In genomic region chr3:134211797-134212196, GRCh38 we compare ENCODE assay signal across 8 cellular contexts. TPM values are rescaled to one million over a fixed set of nuclear protein-coding genes. Genes with fewer than 3 reads are reported as not detected.
DNase-seq lines count a peak whose midpoint lies in the region; ATAC-seq, FAIRE-seq and TF ChIP-seq lines count a peak whose summit lies in the region.

No MANE protein-coding gene starts in this region.

- TF ChIP-seq EP300 in HepG2 (IDR thresholded peaks at IDR 0.05; ENCODE audit: low read depth in 2 of 2, low read length in 2 of 2) (no peak), HepG2 (CRISPR knock-in tag; IDR thresholded peaks at IDR 0.05; ENCODE audit: borderline replicate concordance) (no peak)

- intact Hi-C loops in HepG2 (cut with micrococcal nuclease; ENCODE audit: unreplicated experiment): loop anchor here (2.0 to 5.0 kb wide), 3 partner anchors 87 to 261 kb away; no protein-coding TSS in a partner anchor

- no TSS peak for BruUV-seq in HepG2 (replicated peaks; lab: Mats Ljungman, UMichigan)

- no peaks in the 10 kb centered on the region for H3K9me3 ChIP-seq in HepG2 (ENCODE audit: low read length)

- H3K27ac ChIP-seq in HepG2 (ENCODE audit: extremely low read length, insufficient read depth, low read length): no peak overlapping the region

- no peak for TF ChIP-seq POLR2A in HepG2 (IDR thresholded peaks at IDR 0.05; ENCODE audit: insufficient read depth in 1 of 2, low read depth in 2 of 2, low read length in 2 of 2)

- ATAC-seq in GM18502 (IDR thresholded peaks at IDR 0.05; ENCODE audit: poor library complexity, unreplicated experiment) (peak; percentile 80), HG03095 (IDR thresholded peaks at IDR 0.05; ENCODE audit: unreplicated experiment) (peak; percentile 61), HepG2 (peak; percentile 79), HG03442 (IDR thresholded peaks at IDR 0.05; ENCODE audit: unreplicated experiment) (no peak)

- FAIRE-seq in HepG2 (lab: Jason Lieb, UNC): peak; percentile 70

- no peaks in the 10 kb centered on the region for H3K4me1 ChIP-seq in HepG2 (ENCODE audit: insufficient read depth, low read length)

- POLR2A ChIA-PET in HepG2 (lab: Yijun Ruan, JAX): no interaction called here

- no peaks in the 10 kb centered on the region for H3K27me3 ChIP-seq in HepG2 (ENCODE audit: control insufficient read depth in 1 of 2, insufficient read depth in 2 of 2, low read length in 2 of 2)

- H3K9ac ChIP-seq in HepG2 (ENCODE audit: insufficient read depth, low read depth, low read length): no peak overlapping the region

- H3K4me3 ChIP-seq in HepG2 (replicated peaks in 1 of 3; ENCODE audit: insufficient read depth in 1 of 3, low read depth in 2 of 3, low read length in 3 of 3): no peak overlapping the region

- in situ Hi-C loops in HepG2 (cut with HindIII; ENCODE audit: extremely low pct_ligation_motif_present, low pct_unique_long_range_greater_than_20kb): loop anchor here (5.0 to 10.0 kb wide), 2 partner anchors 91 to 263 kb away; no protein-coding TSS in a partner anchor

- peaks cover 2% of the 10 kb centered on the region for H3K79me2 ChIP-seq in HepG2 (ENCODE audit: insufficient read depth, low read length)

- H2AFZ ChIP-seq in HepG2 (ENCODE audit: low read length): no peak overlapping the region

- peaks cover 6 to 31% of the 10 kb centered on the region in 2 experiments for H3K36me3 ChIP-seq in HepG2 (replicated peaks in 1 of 2; ENCODE audit: control insufficient read depth in 1 of 2, insufficient read depth in 2 of 2, low read length in 2 of 2)

- peaks cover 11% of the 10 kb centered on the region for H4K20me1 ChIP-seq in HepG2 (ENCODE audit: insufficient read depth, low read length)

- DNase-seq in AG09319 (ENCODE audit: extremely low read depth, low read depth) (peak; percentile 15), NCI-H524 (lab: John Stamatoyannopoulos, UW) (peak; percentile 51 to 73), brain pericyte (ENCODE audit: low read depth, low spot score) (peak; percentile 22), HepG2 (ENCODE audit: low spot score) (peak; percentile 15)
- DNase-seq in stimulated activated CD4-positive, alpha-beta T cell treated with anti-CD3 and anti-CD28 coated beads, Interleukin-1b, Interleukin-23, amount 100 ng/mL, for 48 hours: no peak

- 75% methylated on average over 2 of the region's 2 CpGs for WGBS in HepG2 (ENCODE audit: low lambda C conversion rate)

- TF ChIP-seq CTCF in AG09319 (IDR thresholded peaks at IDR 0.05; ENCODE audit: low read depth, low read length) (peak; percentile 75), HepG2 (CRISPR knock-in tag; IDR thresholded peaks at IDR 0.05) (peak; percentile 60)

- H3K4me2 ChIP-seq in HepG2 (ENCODE audit: low read depth, low read length): no peak overlapping the region

- no peak for TF ChIP-seq RAD21 in HepG2 (CRISPR knock-in tag; IDR thresholded peaks at IDR 0.05)

- CTCF ChIA-PET in HepG2 (lab: Yijun Ruan, JAX; ENCODE audit: low intra/inter-chr PET ratio, low total read pairs): interaction anchor here (1.2 to 1.3 kb wide), 3 partner anchors 14 to 97 kb away, joined by 3 to 4 read pairs (median 3); no protein-coding TSS in a partner anchor

TF ChIP-seq in HepG2, 621 proteins besides CTCF, POLR2A, EP300 and RAD21:
- no peak for TF ChIP-seq ZNF687 (CRISPR knock-in tag; IDR thresholded peaks at IDR 0.05)
- TF ChIP-seq ZNF281 (CRISPR knock-in tag; IDR thresholded peaks at IDR 0.05; ENCODE audit: borderline replicate concordance): no peak
- TF ChIP-seq STAG1 (CRISPR knock-in tag; IDR thresholded peaks at IDR 0.05): peak; percentile 46; the same call in 1 of the 2 replicates
- no peak for TF ChIP-seq GATAD2A (CRISPR knock-in tag; IDR thresholded peaks at IDR 0.05)
- TF ChIP-seq SMC3 (IDR thresholded peaks at IDR 0.05; ENCODE audit: low read length): peak; percentile 15; the same call in 1 of the 2 replicates

RNA-seq across cellular contexts. Expression of gene RYK, which starts 38.9 kb away (rescaled TPM):
- total RNA-seq in HepG2 (2016; rRNA removed; fragmentation: Illumina TruSeq; extraction: Trizol): 58.7 and 66.2 TPM in 2 replicates
- total RNA-seq in HepG2 (2016; cell fraction: cytosol; rRNA removed; fragmentation: Illumina TruSeq; extraction: Trizol; ENCODE audit: low read depth): 78.1 and 78.2 TPM in 2 replicates
- 52.1 and 70.0 TPM in 2 replicates for total RNA-seq in HepG2 (2016; cell fraction: insoluble cytoplasmic fraction; rRNA removed; fragmentation: Illumina TruSeq; extraction: Trizol)
- 77.4 and 91.4 TPM in 2 replicates for total RNA-seq in HepG2 (2016; cell fraction: membrane; rRNA removed; fragmentation: Illumina TruSeq; extraction: Trizol)
- total RNA-seq in HepG2 (2016; cell fraction: nucleus; rRNA removed; fragmentation: Illumina TruSeq; extraction: Trizol): 66.9 and 80.4 TPM in 2 replicates
- polyA plus RNA-seq in HepG2 (2011; rRNA removed): 30.8 and 35.0 TPM in 2 replicates
- polyA plus RNA-seq in HepG2 (2011; cell fraction: cytosol; rRNA removed): 16.0 and 20.5 TPM in 2 replicates
- polyA plus RNA-seq in HepG2 (2011; cell fraction: nucleus; rRNA removed): 30.8 and 37.4 TPM in 2 replicates
- 29.3 and 30.2 TPM in 2 replicates for polyA plus RNA-seq in HepG2 (2012)
- polyA plus RNA-seq in HepG2 (2016; cell fraction: cytosol; fragmentation: Illumina TruSeq; extraction: Trizol; ENCODE audit: low read depth): 19.2 and 19.8 TPM in 2 replicates
- polyA plus RNA-seq in HepG2 (2016; cell fraction: insoluble cytoplasmic fraction; fragmentation: Illumina TruSeq; extraction: Trizol; ENCODE audit: low read depth): 56.6 and 58.1 TPM in 2 replicates
- polyA plus RNA-seq in HepG2 (2016; cell fraction: membrane; fragmentation: Illumina TruSeq; extraction: Trizol; ENCODE audit: low read depth): 49.6 and 56.3 TPM in 2 replicates
- 75.7 and 79.3 TPM in 2 replicates for polyA plus RNA-seq in HepG2 (2016; cell fraction: nucleus; fragmentation: Illumina TruSeq; extraction: Trizol; ENCODE audit: insufficient read depth, low read depth)
- polyA minus RNA-seq in HepG2 (2011; rRNA and poly(A)+ RNA removed; ENCODE audit: low replicate concordance): 40.1 and 68.9 TPM in 2 replicates
- 17.1 and 17.7 TPM in 2 replicates for polyA minus RNA-seq in HepG2 (2011; cell fraction: cytosol; rRNA and poly(A)+ RNA removed)
- polyA minus RNA-seq in HepG2 (2011; cell fraction: nucleus; rRNA and poly(A)+ RNA removed): 93.1 and 104 TPM in 2 replicates
